Comparison of ENCODE assay signal across 24 cellular contexts in the genomic region with DNA sequence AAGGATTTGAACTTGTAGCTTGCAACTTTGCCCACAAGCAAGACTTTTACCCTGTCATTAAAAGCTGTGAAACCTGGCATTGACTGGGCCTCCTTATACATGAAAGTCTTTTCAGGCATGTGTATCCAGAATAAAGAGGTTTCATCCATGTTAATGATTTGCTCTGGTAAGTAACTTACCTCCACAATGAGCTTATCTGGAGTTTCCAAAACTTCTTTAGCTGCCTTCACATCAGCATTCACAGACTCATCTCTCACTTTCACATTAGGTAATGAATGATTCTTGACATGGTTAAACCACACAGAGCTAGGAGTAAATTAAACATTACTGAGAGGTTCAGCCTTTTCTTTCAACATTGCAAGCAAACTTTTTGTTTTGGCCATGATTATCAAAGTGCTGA.
DNase-seq lines count a peak whose midpoint lies in the region; ATAC-seq, FAIRE-seq and TF ChIP-seq lines count a peak whose summit lies in the region.
"Had no signal": no experiment of that assay in that cellular context is flagged by ENCODE, and none has a peak within 500 bp of the region (broad histone marks: within the 10 kb centered on the region; RNA-seq: fewer than 3 reads in every experiment).

No MANE protein-coding gene starts in this region.

- peaks cover 0 to 22% (median 6%) of the 10 kb centered on the region in 9 donors for H3K9me3 Mint-ChIP-seq in naive thymus-derived CD8-positive, alpha-beta T cell

- H3K4me3 ChIP-seq in sigmoid colon, result no peak overlapping the region
- no peak overlapping the region for H3K4me3 ChIP-seq in kidney (ENCODE audit: low read length in 2 of 2)
- H3K4me3 ChIP-seq: esophagus muscularis mucosa, SJCRH30, stomach had no signal

- no peak for DNase-seq in naive thymus-derived CD8-positive, alpha-beta T cell
- DNase-seq in medulla oblongata (ENCODE audit: extremely low spot score), result no peak
- no peak for DNase-seq in sigmoid colon
- DNase-seq in kidney, result no peak
- DNase-seq: activated CD4-positive, alpha-beta T cell treated with anti-CD3 and anti-CD28 coated beads, Interleukin-2, amount 10 ng/mL, durations not matched to agents 24 days and 14 days; activated naive CD8-positive, alpha-beta T cell treated with anti-CD3 and anti-CD28 coated beads, Interleukin-2, amount 10 ng/mL, durations not matched to agents 7 days and 5 days; CD4-positive, alpha-beta memory T cell; effector memory CD8-positive, alpha-beta T cell; KG1; mammary epithelial cell; MV-4-11; NCI-H1694 treated with DMSO at 0.1 percent for 48 hours; NCI-H82; SJCRH30; stimulated activated CD4-positive, alpha-beta T cell treated with anti-CD3 and anti-CD28 coated beads, Interleukin-4, amount 100 ng/mL, for 1 hour; stomach; T-helper 1 cell; trophoblast cell had no signal

- H3K27ac ChIP-seq in sigmoid colon (no peak overlapping the region), kidney (ENCODE audit: low read depth in 2 of 2, low read length in 2 of 2) (no peak overlapping the region)
- H3K27ac ChIP-seq: esophagus muscularis mucosa, SJCRH30, stomach had no signal

- H3K36me3 ChIP-seq in sigmoid colon (no peaks in the 10 kb centered on the region), kidney (ENCODE audit: control insufficient read depth in 1 of 2, insufficient read depth in 2 of 2, low read length in 2 of 2) (no peaks in the 10 kb centered on the region)
- H3K36me3 ChIP-seq: esophagus muscularis mucosa, SJCRH30, stomach had no signal

- TF ChIP-seq EP300 in sigmoid colon (IDR thresholded peaks at IDR 0.05), result no peak

- no peak overlapping the region for H3K9ac ChIP-seq in kidney (ENCODE audit: low read length in 2 of 2)

- peak; percentile 88 for ATAC-seq in GM19438 (IDR thresholded peaks at IDR 0.05; ENCODE audit: low read depth, unreplicated experiment)
- ATAC-seq in HG02623 (IDR thresholded peaks at IDR 0.05; ENCODE audit: unreplicated experiment), result peak; percentile 90
- peak; percentile 88 for ATAC-seq in HG03196 (IDR thresholded peaks at IDR 0.05; ENCODE audit: unreplicated experiment)
- ATAC-seq in naive thymus-derived CD8-positive, alpha-beta T cell, result no peak
- ATAC-seq: effector memory CD8-positive, alpha-beta T cell had no signal

- no peak overlapping the region for H3K4me3 Mint-ChIP-seq in naive thymus-derived CD8-positive, alpha-beta T cell
- H3K4me3 Mint-ChIP-seq: activated CD4-positive, alpha-beta T cell treated with anti-CD3 and anti-CD28 coated beads, Interleukin-2, amount 10 ng/mL, durations not matched to agents 24 days and 14 days; activated naive CD8-positive, alpha-beta T cell treated with anti-CD3 and anti-CD28 coated beads, Interleukin-2, amount 10 ng/mL, durations not matched to agents 7 days and 5 days; brain; CD4-positive, alpha-beta memory T cell; effector memory CD8-positive, alpha-beta T cell had no signal

- no peak for FAIRE-seq in kidney (lab: Jason Lieb, UNC)

- no peaks in the 10 kb centered on the region for H3K4me1 Mint-ChIP-seq in naive thymus-derived CD8-positive, alpha-beta T cell
- H3K4me1 Mint-ChIP-seq: activated CD4-positive, alpha-beta T cell treated with anti-CD3 and anti-CD28 coated beads, Interleukin-2, amount 10 ng/mL, durations not matched to agents 24 days and 14 days; activated naive CD8-positive, alpha-beta T cell treated with anti-CD3 and anti-CD28 coated beads, Interleukin-2, amount 10 ng/mL, durations not matched to agents 7 days and 5 days; brain; CD4-positive, alpha-beta memory T cell had no signal

- no peak for TF ChIP-seq CTCF in sigmoid colon (IDR thresholded peaks at IDR 0.05)
- TF ChIP-seq CTCF in kidney (IDR thresholded peaks at IDR 0.05; ENCODE audit: borderline replicate concordance, extremely low read depth, insufficient read depth), result no peak

- no peak for TF ChIP-seq POLR2A in sigmoid colon (IDR thresholded peaks at IDR 0.05)

- H3K36me3 Mint-ChIP-seq in naive thymus-derived CD8-positive, alpha-beta T cell, result no peaks in the 10 kb centered on the region
- H3K36me3 Mint-ChIP-seq: activated naive CD8-positive, alpha-beta T cell treated with anti-CD3 and anti-CD28 coated beads, Interleukin-2, amount 10 ng/mL, durations not matched to agents 7 days and 5 days; brain; CD4-positive, alpha-beta memory T cell had no signal

- H3K27me3 Mint-ChIP-seq in naive thymus-derived CD8-positive, alpha-beta T cell, result no peaks in the 10 kb centered on the region
- H3K27me3 Mint-ChIP-seq: activated CD4-positive, alpha-beta T cell treated with anti-CD3 and anti-CD28 coated beads, Interleukin-2, amount 10 ng/mL, durations not matched to agents 24 days and 14 days; activated naive CD8-positive, alpha-beta T cell treated with anti-CD3 and anti-CD28 coated beads, Interleukin-2, amount 10 ng/mL, durations not matched to agents 7 days and 5 days; brain; CD4-positive, alpha-beta memory T cell; effector memory CD8-positive, alpha-beta T cell had no signal

- H3K9me3 ChIP-seq in sigmoid colon (no peaks in the 10 kb centered on the region), kidney (ENCODE audit: control insufficient read depth in 1 of 2, low read length in 2 of 2) (no peaks in the 10 kb centered on the region)

- POLR2A ChIA-PET in naive thymus-derived CD8-positive, alpha-beta T cell (lab: Charles Lee), result no interaction called here

- intact Hi-C loops in sigmoid colon (cut with DNase I) (no loop called here), kidney (cut with DNase I) (no loop called here)

- no peak overlapping the region for H3K27ac Mint-ChIP-seq in naive thymus-derived CD8-positive, alpha-beta T cell
- H3K27ac Mint-ChIP-seq: activated CD4-positive, alpha-beta T cell treated with anti-CD3 and anti-CD28 coated beads, Interleukin-2, amount 10 ng/mL, durations not matched to agents 24 days and 14 days; activated naive CD8-positive, alpha-beta T cell treated with anti-CD3 and anti-CD28 coated beads, Interleukin-2, amount 10 ng/mL, durations not matched to agents 7 days and 5 days; activated T-helper 2 cell treated with anti-CD3 and anti-CD28 coated beads, Interferon-gamma antibody, Interleukin-2, Interleukin-4, amounts not matched to agents 10 μg/mL and 5 μg/mL and 100 μg/mL, durations not matched to agents 14 hours and 24 hours and 36 hours; brain; CD4-positive, alpha-beta memory T cell; effector memory CD8-positive, alpha-beta T cell had no signal

- H3K4me1 ChIP-seq in sigmoid colon (no peaks in the 10 kb centered on the region), kidney (ENCODE audit: control insufficient read depth in 1 of 2, insufficient read depth in 1 of 2, low read depth in 1 of 2, low read length in 2 of 2) (no peaks in the 10 kb centered on the region)
- H3K4me1 ChIP-seq: esophagus muscularis mucosa, stomach had no signal

- H3K27me3 ChIP-seq in sigmoid colon, result no peaks in the 10 kb centered on the region
- H3K27me3 ChIP-seq: esophagus muscularis mucosa, SJCRH30, stomach had no signal

Comparison
In these comparisons a context has a peak if more than half of its experiments do, and no peak if none do; other contexts are left out.
1. ATAC-seq: peak in GM19438 (single experiment), HG02623 (single experiment) and HG03196 (single experiment); none in naive thymus-derived CD8-positive, alpha-beta T cell (0 of 2).